20 cellular contexts compared by ENCODE assay signal in the genomic region with DNA sequence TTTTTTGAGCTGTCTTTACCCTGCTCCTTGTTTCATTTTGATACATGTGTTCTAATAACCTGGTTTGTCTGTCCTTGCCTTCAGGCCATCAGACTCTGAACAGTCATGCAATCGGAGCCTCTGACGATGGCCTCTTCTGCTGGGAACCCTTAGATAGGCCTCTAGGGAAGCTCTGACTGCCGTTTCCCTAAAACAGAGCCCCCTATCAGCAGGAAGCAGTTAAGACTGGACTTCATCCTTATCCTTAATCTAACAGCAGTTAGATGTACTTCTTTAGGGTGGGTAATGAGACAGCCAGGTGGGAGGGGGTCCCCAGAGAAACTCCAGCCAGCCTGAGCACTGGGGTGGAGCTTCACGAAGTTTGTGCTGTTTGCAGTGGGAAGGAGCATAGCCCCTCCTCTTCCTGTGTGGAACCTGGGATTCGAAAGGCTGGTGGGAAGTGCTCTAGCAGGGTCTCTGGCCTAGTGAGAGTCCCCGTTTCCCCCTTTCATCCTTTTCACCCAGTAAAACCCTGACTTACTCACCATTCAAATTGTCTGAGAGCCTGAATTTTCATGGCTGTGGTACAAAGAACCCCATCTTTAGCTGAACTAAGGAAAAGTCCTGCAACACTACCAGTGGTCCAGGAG. TPM values are rescaled to one million over a fixed set of nuclear protein-coding genes. Genes with fewer than 3 reads are reported as not detected.
"Had no signal": no experiment of that assay in that cellular context is flagged by ENCODE, and none has a peak within 500 bp of the region (broad histone marks: within the 10 kb centered on the region; RNA-seq: fewer than 3 reads in every experiment).

No MANE protein-coding gene starts in this region.

- H3K4me3 Mint-ChIP-seq: activated CD8-positive, alpha-beta memory T cell treated with anti-CD3 and anti-CD28 coated beads, Interleukin-2, amount 10 ng/mL, durations not matched to agents 7 days and 5 days; activated naive CD8-positive, alpha-beta T cell; activated T-cell treated with anti-CD3 and anti-CD28 coated beads, Interleukin-2, amount 50 U/mL, for 24 hours; dendritic cell treated with granulocyte-macrophage colony-stimulating factor and Interleukin-4, amounts not matched to agents 40 ng/mL and 50 ng/mL, for 4 days; effector memory CD8-positive, alpha-beta T cell; immature natural killer cell; naive thymus-derived CD4-positive, alpha-beta T cell had no signal

- H3K27ac ChIP-seq: tibial artery, uterus had no signal

- H3K36me3 ChIP-seq: tibial artery, uterus had no signal

- H3K27me3 Mint-ChIP-seq: progenitor cell of endocrine pancreas had no signal

- DNase-seq: activated CD4-positive, alpha-beta T cell treated with anti-CD3 and anti-CD28 coated beads, Interleukin-2, amount 50 U/mL, for 48 hours; activated CD4-positive, CD25-positive, alpha-beta regulatory T cell treated with anti-CD3 and anti-CD28 coated beads, Interleukin-2, amount 50 U/mL, for 72 hours; activated CD8-positive, alpha-beta memory T cell treated with anti-CD3 and anti-CD28 coated beads, Interleukin-2, amount 10 ng/mL, durations not matched to agents 7 days and 5 days; activated effector memory CD4-positive, alpha-beta T cell treated with Interleukin-2 at 50 U/mL for 16 hours; activated T-cell treated with anti-CD3 and anti-CD28 coated beads, Interleukin-2, amount 50 U/mL, for 24 hours; anterior cingulate cortex; cerebellar nuclear complex; effector memory CD8-positive, alpha-beta T cell; hypothalamus; immature natural killer cell; left colon; naive thymus-derived CD4-positive, alpha-beta T cell; right cardiac atrium; tibial artery; uterus had no signal

- H3K27ac Mint-ChIP-seq: activated CD8-positive, alpha-beta memory T cell treated with anti-CD3 and anti-CD28 coated beads, Interleukin-2, amount 10 ng/mL, durations not matched to agents 7 days and 5 days; activated naive CD8-positive, alpha-beta T cell; activated T-cell treated with anti-CD3 and anti-CD28 coated beads, Interleukin-2, amount 50 U/mL, for 24 hours; dendritic cell treated with granulocyte-macrophage colony-stimulating factor and Interleukin-4, amounts not matched to agents 40 ng/mL and 50 ng/mL, for 4 days; effector memory CD8-positive, alpha-beta T cell; immature natural killer cell; naive thymus-derived CD4-positive, alpha-beta T cell; progenitor cell of endocrine pancreas had no signal

- H3K36me3 Mint-ChIP-seq: activated CD8-positive, alpha-beta memory T cell treated with anti-CD3 and anti-CD28 coated beads, Interleukin-2, amount 10 ng/mL, durations not matched to agents 7 days and 5 days; immature natural killer cell had no signal

- H3K4me3 ChIP-seq: lung, smooth muscle cell, tibial artery, uterus had no signal

- H3K9me3 ChIP-seq: uterus had no signal

- H3K4me1 Mint-ChIP-seq: activated CD8-positive, alpha-beta memory T cell treated with anti-CD3 and anti-CD28 coated beads, Interleukin-2, amount 10 ng/mL, durations not matched to agents 7 days and 5 days; immature natural killer cell; naive thymus-derived CD4-positive, alpha-beta T cell had no signal

- H3K27me3 ChIP-seq: tibial artery, uterus had no signal

- H3K9me3 Mint-ChIP-seq: effector memory CD8-positive, alpha-beta T cell had no signal

- H3K4me1 ChIP-seq: tibial artery, uterus had no signal

RNA-seq across cellular contexts. Expression of gene SORCS3, which starts 28.4 kb away (rescaled TPM):
- total RNA-seq: activated CD8-positive, alpha-beta memory T cell treated with anti-CD3 and anti-CD28 coated beads, Interleukin-2, amount 10 ng/mL, durations not matched to agents 7 days and 5 days; smooth muscle cell had no signal
- polyA plus RNA-seq: immature natural killer cell, lung, smooth muscle cell had no signal
